In the genomic region with DNA sequence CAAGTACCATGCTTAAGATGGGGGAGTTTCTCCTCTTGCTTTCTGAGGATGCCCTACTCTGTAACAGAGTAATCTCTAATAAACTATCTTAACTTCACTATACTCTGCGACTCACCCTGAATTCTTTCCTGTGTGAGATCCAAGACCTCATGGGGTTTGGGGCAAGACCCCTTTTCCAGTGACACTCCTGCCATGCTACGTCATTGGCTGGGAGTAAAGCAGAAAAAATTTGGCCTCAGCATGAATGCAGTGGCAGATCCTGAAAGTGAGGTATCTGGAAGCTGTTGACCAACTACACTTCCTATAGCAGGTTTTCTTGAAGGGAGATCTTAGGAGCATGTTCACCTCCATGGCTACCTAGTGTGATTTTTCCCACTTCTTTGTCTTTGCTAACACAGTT, we compare ENCODE assay signal across 20 cellular contexts.
DNase-seq lines count a peak whose midpoint lies in the region; ATAC-seq and TF ChIP-seq lines count a peak whose summit lies in the region.
"Had no signal": no experiment of that assay in that cellular context is flagged by ENCODE, and none has a peak within 500 bp of the region (broad histone marks: within the 10 kb centered on the region; RNA-seq: fewer than 3 reads in every experiment).

No MANE protein-coding gene starts in this region.

- DNase-seq in ELR (ENCODE audit: low read depth) (peak; percentile 46), NCI-H226 (peak; percentile 36), esophagus muscularis mucosa (ENCODE audit: extremely low spot score) (no peak), neural progenitor cell (ENCODE audit: low spot score) (no peak), middle frontal gyrus (ENCODE audit: extremely low spot score, low spot score) (no peak), OCI-M1 (lab: John Stamatoyannopoulos, UW) (no peak), right lobe of liver (no peak)
- DNase-seq in stimulated activated CD4-positive, alpha-beta T cell treated with anti-CD3 and anti-CD28 coated beads, Interleukin-12 subunit alpha, Interleukin-12 subunit beta, amount 100 ng/mL, for 4 hours: no peak
- DNase-seq: activated CD4-positive, alpha-beta T cell treated with anti-CD3 and anti-CD28 coated beads for 4 hours; activated effector memory CD4-positive, alpha-beta T cell treated with Interleukin-2 at 50 U/mL for 16 hours; amniotic stem cell; CD8-positive, alpha-beta T cell; foreskin keratinocyte; left lung; NCI-H748 treated with DMSO at 0.1 percent for 48 hours; posterior cingulate gyrus; stimulated activated CD4-positive, alpha-beta T cell treated with anti-CD3 and anti-CD28 coated beads, Interleukin-4, amount 100 ng/mL, for 4 hours had no signal

- peak overlapping the region; percentile 61 for H3K27ac Mint-ChIP-seq in neural progenitor cell
- H3K27ac Mint-ChIP-seq: CD8-positive, alpha-beta T cell had no signal

- H3K9ac ChIP-seq in neural progenitor cell: no peak overlapping the region

- H3K9me3 ChIP-seq in esophagus muscularis mucosa (peaks cover 0 to 28% (median 0%) of the 10 kb centered on the region in 4 donors), neural progenitor cell (ENCODE audit: low read depth) (peaks cover 7% of the 10 kb centered on the region), right lobe of liver (no peaks in the 10 kb centered on the region)

- no peaks in the 10 kb centered on the region for H3K36me3 ChIP-seq in esophagus muscularis mucosa
- no peaks in the 10 kb centered on the region for H3K36me3 ChIP-seq in neural progenitor cell
- no peaks in the 10 kb centered on the region for H3K36me3 ChIP-seq in right lobe of liver
- H3K36me3 ChIP-seq: left lung, vagina had no signal

- H3K27me3 ChIP-seq in esophagus muscularis mucosa: no peaks in the 10 kb centered on the region
- no peaks in the 10 kb centered on the region for H3K27me3 ChIP-seq in neural progenitor cell
- no peaks in the 10 kb centered on the region for H3K27me3 ChIP-seq in right lobe of liver
- H3K27me3 ChIP-seq: foreskin keratinocyte, left lung, vagina had no signal

- H3K79me2 ChIP-seq in neural progenitor cell (ENCODE audit: low read depth): no peaks in the 10 kb centered on the region

- TF ChIP-seq POLR2A in esophagus muscularis mucosa (IDR thresholded peaks at IDR 0.05; ENCODE audit: low read depth) (no peak), right lobe of liver (IDR thresholded peaks at IDR 0.05) (no peak)

- H3K27me3 Mint-ChIP-seq in neural progenitor cell (ENCODE audit: insufficient read depth, low read depth): peaks cover 6% of the 10 kb centered on the region

- H3K4me3 ChIP-seq in esophagus muscularis mucosa (no peak overlapping the region), neural progenitor cell (no peak overlapping the region), right lobe of liver (no peak overlapping the region)
- H3K4me3 ChIP-seq: left lung, skin epidermis, vagina had no signal

- H2AFZ ChIP-seq in neural progenitor cell (replicated peaks): peak overlapping the region; percentile 46

- H3K4me3 Mint-ChIP-seq in neural progenitor cell: peak overlapping the region; percentile 6
- H3K4me3 Mint-ChIP-seq: CD8-positive, alpha-beta T cell had no signal

- TF ChIP-seq EP300 in esophagus muscularis mucosa (IDR thresholded peaks at IDR 0.05): no peak

- H3K36me3 Mint-ChIP-seq in neural progenitor cell: peaks cover 7% of the 10 kb centered on the region
- H3K36me3 Mint-ChIP-seq: CD8-positive, alpha-beta T cell had no signal

- H3K4me2 ChIP-seq in neural progenitor cell: peak overlapping the region; percentile 58

- H3F3A ChIP-seq in neural progenitor cell (ENCODE audit: low read depth): peaks cover 37% of the 10 kb centered on the region

- 73% methylated on average over 2 of the region's 2 CpGs for WGBS in esophagus muscularis mucosa
- WGBS in right lobe of liver (ENCODE audit: insufficient coverage, low coverage, low lambda C conversion rate, missing lambda C conversion rate): 70% methylated on average over 2 of the region's 2 CpGs

- H4K20me1 ChIP-seq in neural progenitor cell (ENCODE audit: low read depth): no peaks in the 10 kb centered on the region

- ATAC-seq in right lobe of liver: no peak
- ATAC-seq: CD8-positive, alpha-beta T cell; foreskin keratinocyte; HCT116; left lung had no signal

- H3K27ac ChIP-seq in esophagus muscularis mucosa (replicated peaks in 1 of 4) (peak overlapping the region; percentile 72 to 81 (median 77)), neural progenitor cell (peak overlapping the region; percentile 95), right lobe of liver (no peak overlapping the region)
- H3K27ac ChIP-seq: foreskin keratinocyte, left lung, vagina had no signal

- H3K4me1 Mint-ChIP-seq in neural progenitor cell: peaks cover 28% of the 10 kb centered on the region

- H3K4me1 ChIP-seq in esophagus muscularis mucosa (peaks cover 0 to 35% (median 20%) of the 10 kb centered on the region in 4 donors), neural progenitor cell (peaks cover 34% of the 10 kb centered on the region), right lobe of liver (no peaks in the 10 kb centered on the region)
- H3K4me1 ChIP-seq: foreskin keratinocyte, left lung, vagina had no signal

- no peak for TF ChIP-seq CTCF in esophagus muscularis mucosa (IDR thresholded peaks at IDR 0.05)
- TF ChIP-seq CTCF in neural progenitor cell (IDR thresholded peaks at IDR 0.05): no peak
- TF ChIP-seq CTCF in right lobe of liver (IDR thresholded peaks at IDR 0.05): no peak

- intact Hi-C loops in esophagus muscularis mucosa (cut with DNase I) (no loop called here), right lobe of liver (cut with DNase I) (no loop called here)

- H3K9me3 Mint-ChIP-seq in neural progenitor cell: peaks cover 21% of the 10 kb centered on the region

Comparison
In these comparisons a context has a peak if more than half of its experiments do, and no peak if none do; other contexts are left out.
1. DNase-seq: peak in ELR (single experiment) and NCI-H226 (single experiment); none in esophagus muscularis mucosa (single experiment), neural progenitor cell (single experiment), middle frontal gyrus (single experiment), OCI-M1 (single experiment), right lobe of liver (0 of 3) and stimulated activated CD4-positive, alpha-beta T cell treated with anti-CD3 and anti-CD28 coated beads, Interleukin-12 subunit alpha, Interleukin-12 subunit beta, amount 100 ng/mL, for 4 hours (single experiment).
2. H3K27ac ChIP-seq: peak in esophagus muscularis mucosa (4 of 4) and neural progenitor cell (single experiment); none in right lobe of liver (0 of 3).